In genomic region chr9:107690026-107690425, GRCh38 we compare ENCODE assay signal across 29 cellular contexts.
"Had no signal": no experiment of that assay in that cellular context is flagged by ENCODE, and none has a peak within 500 bp of the region (broad histone marks: within the 10 kb centered on the region; RNA-seq: fewer than 3 reads in every experiment).

No MANE protein-coding gene starts in this region.

- FAIRE-seq: endometrium, islet of Langerhans, keratinocyte had no signal

- H3K4me3 Mint-ChIP-seq: dendritic cell treated with granulocyte-macrophage colony-stimulating factor and Interleukin-4, amounts not matched to agents 40 ng/mL and 50 ng/mL, for 4 days; effector memory CD8-positive, alpha-beta T cell; endodermal cell; mesothelial cell of epicardium; naive B cell; naive thymus-derived CD8-positive, alpha-beta T cell had no signal

- H3K27ac ChIP-seq: colonic mucosa, epithelial cell of prostate, esophagus squamous epithelium, gastrocnemius medialis, left lung, lower lobe of right lung had no signal

- H3K9me3 ChIP-seq: colonic mucosa, esophagus squamous epithelium, gastrocnemius medialis, lower lobe of right lung, mucosa of descending colon had no signal

- H3K36me3 ChIP-seq: colonic mucosa, esophagus squamous epithelium, gastrocnemius medialis, heart right ventricle, left lung, lower lobe of right lung had no signal

- H3K36me3 Mint-ChIP-seq: mesothelial cell of epicardium; naive thymus-derived CD8-positive, alpha-beta T cell had no signal

- DNase-seq: colonic mucosa; cortex of kidney; effector CD8-positive, alpha-beta T cell; effector memory CD8-positive, alpha-beta T cell; endodermal cell; erythroblast; esophagus squamous epithelium; foreskin fibroblast; foreskin melanocyte; gastrocnemius medialis; glutamatergic neuron; head of caudate nucleus; heart right ventricle; hippocampal formation; left cardiac atrium; left lung; left ventricle myocardium superior; lower lobe of right lung; mesenchymal stem cell; mucosa of descending colon; naive B cell; naive thymus-derived CD8-positive, alpha-beta T cell had no signal

- H3K4me1 Mint-ChIP-seq: endodermal cell; mesothelial cell of epicardium; naive thymus-derived CD8-positive, alpha-beta T cell had no signal

- H3K27me3 Mint-ChIP-seq: dendritic cell treated with granulocyte-macrophage colony-stimulating factor and Interleukin-4, amounts not matched to agents 40 ng/mL and 50 ng/mL, for 4 days; effector memory CD8-positive, alpha-beta T cell had no signal

- H3K27me3 ChIP-seq: colonic mucosa, esophagus squamous epithelium, gastrocnemius medialis, heart right ventricle, left lung had no signal

- H3K27ac Mint-ChIP-seq: dendritic cell treated with granulocyte-macrophage colony-stimulating factor and Interleukin-4, amounts not matched to agents 40 ng/mL and 50 ng/mL, for 4 days; effector memory CD8-positive, alpha-beta T cell; endodermal cell; mesothelial cell of epicardium; naive thymus-derived CD8-positive, alpha-beta T cell had no signal

- H3K4me1 ChIP-seq: colonic mucosa, left lung, lower lobe of right lung had no signal

- ATAC-seq: effector memory CD8-positive, alpha-beta T cell; esophagus mucosa; gastrocnemius medialis; heart right ventricle; left cardiac atrium; left lung; left ventricle myocardium superior; lower lobe of right lung; mucosa of descending colon; naive thymus-derived CD8-positive, alpha-beta T cell had no signal

- H3K4me3 ChIP-seq: colonic mucosa, esophagus squamous epithelium, gastrocnemius medialis, heart right ventricle, left lung, lower lobe of right lung, mucosa of descending colon had no signal
